Comparison of ENCODE assay signal across 1 cellular context in the genomic region with DNA sequence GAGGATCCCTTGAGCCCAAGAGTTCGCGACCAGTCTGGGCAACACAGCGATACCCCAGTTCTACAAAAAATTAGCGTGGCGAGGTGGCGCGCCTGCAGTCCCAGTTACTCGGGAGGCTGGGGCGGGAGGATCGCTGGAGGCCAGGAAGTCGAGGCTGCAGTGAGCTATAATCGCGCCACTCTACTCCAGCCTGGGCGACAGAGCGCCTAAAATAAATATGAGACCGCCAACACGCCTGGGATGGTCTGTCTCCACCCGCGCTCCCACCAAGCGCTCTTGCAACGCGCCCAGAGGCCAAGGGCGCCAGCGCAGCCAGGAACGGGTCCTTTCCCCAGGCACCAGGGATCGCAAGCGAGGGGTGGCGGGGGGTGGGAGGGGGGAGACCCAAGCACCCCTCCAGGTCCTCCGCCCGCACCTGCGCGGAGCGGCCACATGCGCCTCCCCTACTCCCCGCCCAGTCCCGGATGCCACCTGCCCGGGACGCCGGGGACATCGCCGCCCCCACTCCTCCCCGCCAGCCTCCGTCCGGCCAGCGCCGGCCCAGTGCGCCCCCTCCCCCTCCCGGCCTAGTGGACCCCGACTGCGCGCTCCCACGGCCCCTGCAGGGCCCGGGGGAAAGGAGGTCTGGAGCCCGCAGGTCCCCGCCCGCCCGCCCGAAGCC.
TF ChIP-seq lines count a peak whose summit lies in the region.

No MANE protein-coding gene starts in this region.

TF ChIP-seq in HEK293, 187 proteins besides CTCF, POLR2A, EP300 and RAD21 (continues in another document):
- TF ChIP-seq, protein P1, sequence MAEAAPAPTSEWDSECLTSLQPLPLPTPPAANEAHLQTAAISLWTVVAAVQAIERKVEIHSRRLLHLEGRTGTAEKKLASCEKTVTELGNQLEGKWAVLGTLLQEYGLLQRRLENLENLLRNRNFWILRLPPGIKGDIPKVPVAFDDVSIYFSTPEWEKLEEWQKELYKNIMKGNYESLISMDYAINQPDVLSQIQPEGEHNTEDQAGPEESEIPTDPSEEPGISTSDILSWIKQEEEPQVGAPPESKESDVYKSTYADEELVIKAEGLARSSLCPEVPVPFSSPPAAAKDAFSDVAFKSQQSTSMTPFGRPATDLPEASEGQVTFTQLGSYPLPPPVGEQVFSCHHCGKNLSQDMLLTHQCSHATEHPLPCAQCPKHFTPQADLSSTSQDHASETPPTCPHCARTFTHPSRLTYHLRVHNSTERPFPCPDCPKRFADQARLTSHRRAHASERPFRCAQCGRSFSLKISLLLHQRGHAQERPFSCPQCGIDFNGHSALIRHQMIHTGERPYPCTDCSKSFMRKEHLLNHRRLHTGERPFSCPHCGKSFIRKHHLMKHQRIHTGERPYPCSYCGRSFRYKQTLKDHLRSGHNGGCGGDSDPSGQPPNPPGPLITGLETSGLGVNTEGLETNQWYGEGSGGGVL (tag by site-specific recombination; IDR thresholded peaks at IDR 0.05), result peak; percentile 91
- TF ChIP-seq ZNF146 (tag by site-specific recombination; IDR thresholded peaks at IDR 0.05) (no peak), ZNF16 (tag by site-specific recombination; IDR thresholded peaks at IDR 0.05; ENCODE audit: low read depth) (no peak; the same call in 1 of the 2 replicates), KLF1 (tag by site-specific recombination; IDR thresholded peaks at IDR 0.05) (peak; percentile 46; the same call in 1 of the 2 replicates), SP7 (tag by site-specific recombination; IDR thresholded peaks at IDR 0.05) (peak; percentile 72; the same call in 1 of the 2 replicates), ZNF211 (tag by site-specific recombination; IDR thresholded peaks at IDR 0.05; ENCODE audit: low read depth) (no peak), MZF1 (tag by site-specific recombination; IDR thresholded peaks at IDR 0.05; ENCODE audit: borderline replicate concordance) (no peak), ZNF2 (tag by site-specific recombination; IDR thresholded peaks at IDR 0.05) (peak; percentile 85), ZNF580 (tag by site-specific recombination; IDR thresholded peaks at IDR 0.05) (peak; percentile 76; the same call in 1 of the 2 replicates), ZNF423 (tag by site-specific recombination; IDR thresholded peaks at IDR 0.05) (peak; percentile 51; the same call in 1 of the 2 replicates), KLF10 (tag by site-specific recombination; IDR thresholded peaks at IDR 0.05) (no peak), SP2 (tag by site-specific recombination; IDR thresholded peaks at IDR 0.05) (0 out of 2 replicates have a peak, but pooled peaks have one; percentile 5), ZNF248 (tag by site-specific recombination; IDR thresholded peaks at IDR 0.05) (no peak), ZXDB (tag by site-specific recombination; IDR thresholded peaks at IDR 0.05) (peak; percentile 71), ZNF354C (tag by site-specific recombination; IDR thresholded peaks at IDR 0.05; ENCODE audit: borderline replicate concordance, low read depth) (no peak), ZNF239 (tag by site-specific recombination; IDR thresholded peaks at IDR 0.05) (0 out of 2 replicates have a peak, but pooled peaks have one; percentile 56), ZBTB7A (tag by site-specific recombination; IDR thresholded peaks at IDR 0.05; ENCODE audit: low read depth) (peak; percentile 59; the same call in 1 of the 2 replicates), SCRT2 (tag by site-specific recombination; IDR thresholded peaks at IDR 0.05) (no peak), ZNF561 (tag by site-specific recombination; IDR thresholded peaks at IDR 0.05; ENCODE audit: borderline replicate concordance) (peak; percentile 71; the same call in 1 of the 2 replicates), ZBTB20 (tag by site-specific recombination; IDR thresholded peaks at IDR 0.05) (0 out of 2 replicates have a peak, but pooled peaks have one; percentile 24), REPIN1 (tag by site-specific recombination; IDR thresholded peaks at IDR 0.05; ENCODE audit: low read depth) (0 out of 2 replicates have a peak, but pooled peaks have one; percentile 68), ZFHX2 (tag by site-specific recombination; conservative IDR thresholded peaks at IDR 0.05) (peak; percentile 60), PATZ1 (tag by site-specific recombination; IDR thresholded peaks at IDR 0.05) (peak; percentile 61), ZNF10 (tag by site-specific recombination; IDR thresholded peaks at IDR 0.05) (0 out of 2 replicates have a peak, but pooled peaks have one; percentile 41), ZNF391 (tag by site-specific recombination; IDR thresholded peaks at IDR 0.05; ENCODE audit: borderline replicate concordance, low read depth) (peak; percentile 66; the same call in 1 of the 2 replicates), ZNF747 (tag by site-specific recombination; IDR thresholded peaks at IDR 0.05) (no peak), ZBTB8A (tag by site-specific recombination; IDR thresholded peaks at IDR 0.05) (peak; percentile 93)
- TF ChIP-seq, protein P2, sequence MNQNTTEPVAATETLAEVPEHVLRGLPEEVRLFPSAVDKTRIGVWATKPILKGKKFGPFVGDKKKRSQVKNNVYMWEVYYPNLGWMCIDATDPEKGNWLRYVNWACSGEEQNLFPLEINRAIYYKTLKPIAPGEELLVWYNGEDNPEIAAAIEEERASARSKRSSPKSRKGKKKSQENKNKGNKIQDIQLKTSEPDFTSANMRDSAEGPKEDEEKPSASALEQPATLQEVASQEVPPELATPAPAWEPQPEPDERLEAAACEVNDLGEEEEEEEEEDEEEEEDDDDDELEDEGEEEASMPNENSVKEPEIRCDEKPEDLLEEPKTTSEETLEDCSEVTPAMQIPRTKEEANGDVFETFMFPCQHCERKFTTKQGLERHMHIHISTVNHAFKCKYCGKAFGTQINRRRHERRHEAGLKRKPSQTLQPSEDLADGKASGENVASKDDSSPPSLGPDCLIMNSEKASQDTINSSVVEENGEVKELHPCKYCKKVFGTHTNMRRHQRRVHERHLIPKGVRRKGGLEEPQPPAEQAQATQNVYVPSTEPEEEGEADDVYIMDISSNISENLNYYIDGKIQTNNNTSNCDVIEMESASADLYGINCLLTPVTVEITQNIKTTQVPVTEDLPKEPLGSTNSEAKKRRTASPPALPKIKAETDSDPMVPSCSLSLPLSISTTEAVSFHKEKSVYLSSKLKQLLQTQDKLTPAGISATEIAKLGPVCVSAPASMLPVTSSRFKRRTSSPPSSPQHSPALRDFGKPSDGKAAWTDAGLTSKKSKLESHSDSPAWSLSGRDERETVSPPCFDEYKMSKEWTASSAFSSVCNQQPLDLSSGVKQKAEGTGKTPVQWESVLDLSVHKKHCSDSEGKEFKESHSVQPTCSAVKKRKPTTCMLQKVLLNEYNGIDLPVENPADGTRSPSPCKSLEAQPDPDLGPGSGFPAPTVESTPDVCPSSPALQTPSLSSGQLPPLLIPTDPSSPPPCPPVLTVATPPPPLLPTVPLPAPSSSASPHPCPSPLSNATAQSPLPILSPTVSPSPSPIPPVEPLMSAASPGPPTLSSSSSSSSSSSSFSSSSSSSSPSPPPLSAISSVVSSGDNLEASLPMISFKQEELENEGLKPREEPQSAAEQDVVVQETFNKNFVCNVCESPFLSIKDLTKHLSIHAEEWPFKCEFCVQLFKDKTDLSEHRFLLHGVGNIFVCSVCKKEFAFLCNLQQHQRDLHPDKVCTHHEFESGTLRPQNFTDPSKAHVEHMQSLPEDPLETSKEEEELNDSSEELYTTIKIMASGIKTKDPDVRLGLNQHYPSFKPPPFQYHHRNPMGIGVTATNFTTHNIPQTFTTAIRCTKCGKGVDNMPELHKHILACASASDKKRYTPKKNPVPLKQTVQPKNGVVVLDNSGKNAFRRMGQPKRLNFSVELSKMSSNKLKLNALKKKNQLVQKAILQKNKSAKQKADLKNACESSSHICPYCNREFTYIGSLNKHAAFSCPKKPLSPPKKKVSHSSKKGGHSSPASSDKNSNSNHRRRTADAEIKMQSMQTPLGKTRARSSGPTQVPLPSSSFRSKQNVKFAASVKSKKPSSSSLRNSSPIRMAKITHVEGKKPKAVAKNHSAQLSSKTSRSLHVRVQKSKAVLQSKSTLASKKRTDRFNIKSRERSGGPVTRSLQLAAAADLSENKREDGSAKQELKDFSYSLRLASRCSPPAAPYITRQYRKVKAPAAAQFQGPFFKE (tag by site-specific recombination; IDR thresholded peaks at IDR 0.05; ENCODE audit: borderline replicate concordance), result peak; percentile 85; the same call in 1 of the 2 replicates
- TF ChIP-seq, protein P3, sequence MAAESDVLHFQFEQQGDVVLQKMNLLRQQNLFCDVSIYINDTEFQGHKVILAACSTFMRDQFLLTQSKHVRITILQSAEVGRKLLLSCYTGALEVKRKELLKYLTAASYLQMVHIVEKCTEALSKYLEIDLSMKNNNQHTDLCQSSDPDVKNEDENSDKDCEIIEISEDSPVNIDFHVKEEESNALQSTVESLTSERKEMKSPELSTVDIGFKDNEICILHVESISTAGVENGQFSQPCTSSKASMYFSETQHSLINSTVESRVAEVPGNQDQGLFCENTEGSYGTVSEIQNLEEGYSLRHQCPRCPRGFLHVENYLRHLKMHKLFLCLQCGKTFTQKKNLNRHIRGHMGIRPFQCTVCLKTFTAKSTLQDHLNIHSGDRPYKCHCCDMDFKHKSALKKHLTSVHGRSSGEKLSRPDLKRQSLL (tag by site-specific recombination; IDR thresholded peaks at IDR 0.05), result peak; percentile 71; the same call in 1 of the 2 replicates
- TF ChIP-seq, protein P4, sequence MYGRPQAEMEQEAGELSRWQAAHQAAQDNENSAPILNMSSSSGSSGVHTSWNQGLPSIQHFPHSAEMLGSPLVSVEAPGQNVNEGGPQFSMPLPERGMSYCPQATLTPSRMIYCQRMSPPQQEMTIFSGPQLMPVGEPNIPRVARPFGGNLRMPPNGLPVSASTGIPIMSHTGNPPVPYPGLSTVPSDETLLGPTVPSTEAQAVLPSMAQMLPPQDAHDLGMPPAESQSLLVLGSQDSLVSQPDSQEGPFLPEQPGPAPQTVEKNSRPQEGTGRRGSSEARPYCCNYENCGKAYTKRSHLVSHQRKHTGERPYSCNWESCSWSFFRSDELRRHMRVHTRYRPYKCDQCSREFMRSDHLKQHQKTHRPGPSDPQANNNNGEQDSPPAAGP (tag by site-specific recombination; IDR thresholded peaks at IDR 0.05), result peak; percentile 85
- TF ChIP-seq, protein P5, sequence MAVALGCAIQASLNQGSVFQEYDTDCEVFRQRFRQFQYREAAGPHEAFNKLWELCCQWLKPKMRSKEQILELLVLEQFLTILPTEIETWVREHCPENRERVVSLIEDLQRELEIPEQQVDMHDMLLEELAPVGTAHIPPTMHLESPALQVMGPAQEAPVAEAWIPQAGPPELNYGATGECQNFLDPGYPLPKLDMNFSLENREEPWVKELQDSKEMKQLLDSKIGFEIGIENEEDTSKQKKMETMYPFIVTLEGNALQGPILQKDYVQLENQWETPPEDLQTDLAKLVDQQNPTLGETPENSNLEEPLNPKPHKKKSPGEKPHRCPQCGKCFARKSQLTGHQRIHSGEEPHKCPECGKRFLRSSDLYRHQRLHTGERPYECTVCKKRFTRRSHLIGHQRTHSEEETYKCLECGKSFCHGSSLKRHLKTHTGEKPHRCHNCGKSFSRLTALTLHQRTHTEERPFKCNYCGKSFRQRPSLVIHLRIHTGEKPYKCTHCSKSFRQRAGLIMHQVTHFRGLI (tag by site-specific recombination; IDR thresholded peaks at IDR 0.05), result 0 out of 2 replicates have a peak, but pooled peaks have one; percentile 46
- TF ChIP-seq, protein P6, sequence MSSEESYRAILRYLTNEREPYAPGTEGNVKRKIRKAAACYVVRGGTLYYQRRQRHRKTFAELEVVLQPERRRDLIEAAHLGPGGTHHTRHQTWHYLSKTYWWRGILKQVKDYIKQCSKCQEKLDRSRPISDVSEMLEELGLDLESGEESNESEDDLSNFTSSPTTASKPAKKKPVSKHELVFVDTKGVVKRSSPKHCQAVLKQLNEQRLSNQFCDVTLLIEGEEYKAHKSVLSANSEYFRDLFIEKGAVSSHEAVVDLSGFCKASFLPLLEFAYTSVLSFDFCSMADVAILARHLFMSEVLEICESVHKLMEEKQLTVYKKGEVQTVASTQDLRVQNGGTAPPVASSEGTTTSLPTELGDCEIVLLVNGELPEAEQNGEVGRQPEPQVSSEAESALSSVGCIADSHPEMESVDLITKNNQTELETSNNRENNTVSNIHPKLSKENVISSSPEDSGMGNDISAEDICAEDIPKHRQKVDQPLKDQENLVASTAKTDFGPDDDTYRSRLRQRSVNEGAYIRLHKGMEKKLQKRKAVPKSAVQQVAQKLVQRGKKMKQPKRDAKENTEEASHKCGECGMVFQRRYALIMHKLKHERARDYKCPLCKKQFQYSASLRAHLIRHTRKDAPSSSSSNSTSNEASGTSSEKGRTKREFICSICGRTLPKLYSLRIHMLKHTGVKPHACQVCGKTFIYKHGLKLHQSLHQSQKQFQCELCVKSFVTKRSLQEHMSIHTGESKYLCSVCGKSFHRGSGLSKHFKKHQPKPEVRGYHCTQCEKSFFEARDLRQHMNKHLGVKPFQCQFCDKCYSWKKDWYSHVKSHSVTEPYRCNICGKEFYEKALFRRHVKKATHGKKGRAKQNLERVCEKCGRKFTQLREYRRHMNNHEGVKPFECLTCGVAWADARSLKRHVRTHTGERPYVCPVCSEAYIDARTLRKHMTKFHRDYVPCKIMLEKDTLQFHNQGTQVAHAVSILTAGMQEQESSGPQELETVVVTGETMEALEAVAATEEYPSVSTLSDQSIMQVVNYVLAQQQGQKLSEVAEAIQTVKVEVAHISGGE (tag by site-specific recombination; conservative IDR thresholded peaks at IDR 0.05; ENCODE audit: low read depth), result 0 out of 2 replicates have a peak, but pooled peaks have one; percentile 17
- TF ChIP-seq, protein P7, sequence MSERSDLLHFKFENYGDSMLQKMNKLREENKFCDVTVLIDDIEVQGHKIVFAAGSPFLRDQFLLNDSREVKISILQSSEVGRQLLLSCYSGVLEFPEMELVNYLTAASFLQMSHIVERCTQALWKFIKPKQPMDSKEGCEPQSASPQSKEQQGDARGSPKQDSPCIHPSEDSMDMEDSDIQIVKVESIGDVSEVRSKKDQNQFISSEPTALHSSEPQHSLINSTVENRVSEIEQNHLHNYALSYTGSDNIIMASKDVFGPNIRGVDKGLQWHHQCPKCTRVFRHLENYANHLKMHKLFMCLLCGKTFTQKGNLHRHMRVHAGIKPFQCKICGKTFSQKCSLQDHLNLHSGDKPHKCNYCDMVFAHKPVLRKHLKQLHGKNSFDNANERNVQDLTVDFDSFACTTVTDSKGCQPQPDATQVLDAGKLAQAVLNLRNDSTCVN (tag by site-specific recombination; optimal IDR thresholded peaks at IDR 0.05), result peak; percentile 66
